In the genomic region with DNA sequence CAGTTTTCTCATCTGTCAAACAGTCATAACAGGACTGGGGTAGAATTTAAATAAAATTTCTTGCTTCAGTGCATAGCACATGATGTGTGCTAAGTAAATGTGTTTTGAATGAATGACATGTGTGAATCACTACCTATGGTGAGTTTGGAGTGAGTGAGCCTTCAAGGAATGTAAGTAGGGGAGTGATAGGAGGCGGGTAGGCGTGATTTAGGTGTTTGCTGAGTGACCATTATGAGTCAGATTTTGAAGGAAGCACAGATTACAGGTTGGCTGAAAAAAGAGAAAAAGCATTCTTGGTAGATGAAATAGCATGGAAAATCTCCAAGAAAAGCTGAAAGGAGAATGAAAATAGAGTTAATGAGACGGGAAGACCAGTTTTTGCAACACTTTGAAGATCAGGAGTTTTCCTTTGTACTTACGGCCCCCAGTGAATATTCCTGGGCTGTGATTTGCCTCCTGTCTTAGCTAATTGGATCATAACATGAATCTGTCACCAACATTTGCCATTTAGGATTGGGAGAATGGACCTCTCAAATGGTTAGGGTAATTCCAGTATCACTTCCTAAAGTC, we compare ENCODE assay signal across 10 cellular contexts.
A peak's percentile ranks its signal among the peaks of the same experiment; 100 is the strongest.
DNase-seq lines count a peak whose midpoint lies in the region; ATAC-seq and TF ChIP-seq lines count a peak whose summit lies in the region.
"Had no signal": no experiment of that assay in that cellular context is flagged by ENCODE, and none has a peak within 500 bp of the region (broad histone marks: within the 10 kb centered on the region; RNA-seq: fewer than 3 reads in every experiment).

No MANE protein-coding gene starts in this region.

- H3K4me3 ChIP-seq in Panc1 (ENCODE audit: low read depth in 2 of 2, low read length in 2 of 2) (no peak overlapping the region), foreskin fibroblast (ENCODE audit: low read depth in 1 of 2, low read length in 2 of 2) (no peak overlapping the region), upper lobe of left lung (no peak overlapping the region)
- H3K4me3 ChIP-seq: coronary artery had no signal

- no TSS peak for BruUV-seq in Panc1 (replicated peaks; lab: Mats Ljungman, UMichigan)

- CTCF ChIA-PET in Panc1 (lab: Charles Lee), result no interaction called here

- ATAC-seq in Panc1 (peak; percentile 99), upper lobe of left lung (ENCODE audit: low FRiP score in 2 of 2) (peak; percentile 62 to 89), HG03135 (IDR thresholded peaks at IDR 0.05; ENCODE audit: unreplicated experiment) (no peak)

- 50 to 67% methylated on average over 4 of the region's 4 CpGs for WGBS in upper lobe of left lung, 2 donors

- intact Hi-C loops in Panc1 (cut with micrococcal nuclease; ENCODE audit: unreplicated experiment), result no loop called here

- in situ Hi-C loops in Panc1 (cut with HindIII; ENCODE audit: low pct_unique_long_range_greater_than_20kb, low sequenced_read_pairs), result no loop called here

- TF ChIP-seq CTCF in Panc1 (IDR thresholded peaks at IDR 0.05), result no peak
- TF ChIP-seq CTCF in foreskin fibroblast (IDR thresholded peaks at IDR 0.05; ENCODE audit: low read depth, low read length), result no peak
- no peak for TF ChIP-seq CTCF in upper lobe of left lung (IDR thresholded peaks at IDR 0.05)

- DNase-seq in H4 (ENCODE audit: low spot score) (peak; percentile 81), Panc1 (ENCODE audit: low read depth, low spot score) (peak; percentile 88), foreskin fibroblast (peak; percentile 41), upper lobe of left lung (peak in 1 of 2 donors; percentile 42), caudate nucleus (lab: John Stamatoyannopoulos, UW) (no peak), NAMALWA (ENCODE audit: low spot score) (no peak)
- DNase-seq: NCI-H1436 treated with DMSO at 0.1 percent for 48 hours had no signal

- H3K4me1 ChIP-seq in Panc1 (ENCODE audit: control insufficient read depth, insufficient read depth, low read length) (peaks cover 10% of the 10 kb centered on the region), upper lobe of left lung (peaks cover 0 to 6% (median 0%) of the 10 kb centered on the region in 4 donors)

- H3K27me3 ChIP-seq in Panc1 (ENCODE audit: control insufficient read depth, insufficient read depth, low read length) (no peaks in the 10 kb centered on the region), upper lobe of left lung (no peaks in the 10 kb centered on the region)

- H3K36me3 ChIP-seq in Panc1 (ENCODE audit: control insufficient read depth, insufficient read depth, low read length) (no peaks in the 10 kb centered on the region), upper lobe of left lung (no peaks in the 10 kb centered on the region)

- POLR2A ChIA-PET in Panc1 (lab: Charles Lee), result no interaction called here

- H3K9me3 ChIP-seq in Panc1 (ENCODE audit: control insufficient read depth, insufficient read depth, low read depth, low read length) (no peaks in the 10 kb centered on the region), upper lobe of left lung (no peaks in the 10 kb centered on the region)

- no peak for TF ChIP-seq EP300 in upper lobe of left lung (IDR thresholded peaks at IDR 0.05)

- H3K27ac ChIP-seq in Panc1 (ENCODE audit: low read length), result peak overlapping the region; percentile 51
- H3K27ac ChIP-seq in upper lobe of left lung, result peak overlapping the region in 1 of 4 donors; percentile 31
- no peak overlapping the region for H3K27ac ChIP-seq in caudate nucleus (ENCODE audit: low read depth, low read length)
- H3K27ac ChIP-seq: coronary artery, VCaP had no signal

- no peak for TF ChIP-seq POLR2A in upper lobe of left lung (IDR thresholded peaks at IDR 0.05)

Comparison
In these comparisons a context has a peak if more than half of its experiments do, and no peak if none do; other contexts are left out.
1. DNase-seq: peak in H4 (single experiment), Panc1 (single experiment) and foreskin fibroblast (2 of 2); none in caudate nucleus (0 of 61) and NAMALWA (single experiment).